In genomic region chr2:171410101-171410500, GRCh38 we compare ENCODE assay signal across 17 cellular contexts. TPM values are rescaled to one million over a fixed set of nuclear protein-coding genes. Genes with fewer than 3 reads are reported as not detected.
DNase-seq lines count a peak whose midpoint lies in the region; ATAC-seq, FAIRE-seq and TF ChIP-seq lines count a peak whose summit lies in the region.
"Had no signal": no experiment of that assay in that cellular context is flagged by ENCODE, and none has a peak within 500 bp of the region (broad histone marks: within the 10 kb centered on the region; RNA-seq: fewer than 3 reads in every experiment).

No MANE protein-coding gene starts in this region.

- peak; percentile 51 for FAIRE-seq in D721Med (lab: Jason Lieb, UNC)

- no peak for ATAC-seq in sciatic nerve

- H3K9me3 ChIP-seq in MG63 (no peaks in the 10 kb centered on the region), iPS-20b (ENCODE audit: insufficient read depth, low read depth, low read length) (no peaks in the 10 kb centered on the region)
- H3K9me3 ChIP-seq: prostate gland, upper lobe of left lung had no signal

- no TSS peak for BruUV-seq in MCF 10A (replicated peaks; lab: Mats Ljungman, UMichigan)

- POLR2A ChIA-PET in MCF 10A (lab: Yijun Ruan, JAX) = interaction anchor here (0.7 to 5.0 kb wide), 22 partner anchors 10 to 480 kb away, joined by 3 to 53 read pairs (median 5); partner anchors contain the start of genes DCAF17, GORASP2, METTL8 and TLK1

- H3K9me3 Mint-ChIP-seq in MCF 10A (ENCODE audit: unreplicated experiment) = peaks cover 4% of the 10 kb centered on the region
- H3K9me3 Mint-ChIP-seq: IgD-negative memory B cell had no signal

- TF ChIP-seq CTCF in D721Med (IDR thresholded peaks at IDR 0.05; ENCODE audit: insufficient read depth, missing control alignments) (no peak), MCF 10A (IDR thresholded peaks at IDR 0.05; ENCODE audit: unreplicated experiment) (no peak)

- H3K9ac ChIP-seq in iPS-20b (ENCODE audit: low read depth, low read length) = peak overlapping the region; percentile 38; the same call in 1 of the 2 replicates

- H3K4me3 Mint-ChIP-seq in MCF 10A (ENCODE audit: unreplicated experiment) = peak overlapping the region; percentile 81

- H3K36me3 Mint-ChIP-seq in MCF 10A (ENCODE audit: insufficient read depth, unreplicated experiment) = peaks cover 6% of the 10 kb centered on the region
- H3K36me3 Mint-ChIP-seq: IgD-negative memory B cell had no signal

- no peaks in the 10 kb centered on the region for H3K27me3 Mint-ChIP-seq in MCF 10A (ENCODE audit: insufficient read depth, unreplicated experiment)
- H3K27me3 Mint-ChIP-seq: IgD-negative memory B cell had no signal

- H3K27me3 ChIP-seq in MG63 (no peaks in the 10 kb centered on the region), iPS-20b (ENCODE audit: insufficient read depth, low read length) (no peaks in the 10 kb centered on the region)
- H3K27me3 ChIP-seq: upper lobe of left lung had no signal

- peaks cover 43% of the 10 kb centered on the region for H3K4me1 ChIP-seq in iPS-20b (ENCODE audit: insufficient read depth, low read length)
- H3K4me1 ChIP-seq: prostate gland, upper lobe of left lung had no signal

- peaks cover 38% of the 10 kb centered on the region for H3K4me1 Mint-ChIP-seq in MCF 10A (ENCODE audit: insufficient read depth, unreplicated experiment)

- H3K4me3 ChIP-seq in MG63 (no peak overlapping the region), iPS-20b (ENCODE audit: low read length) (peak overlapping the region; percentile 53; the same call in 1 of the 2 replicates)
- H3K4me3 ChIP-seq: prostate gland had no signal

- DNase-seq in D721Med (ENCODE audit: insufficient read length, low spot score) (no peak), MG63 (peak; percentile 43), MCF 10A (ENCODE audit: unreplicated experiment) (peak; percentile 71), sciatic nerve (ENCODE audit: low spot score) (no peak), NCI-H526 (lab: John Stamatoyannopoulos, UW) (no peak), islet precursor cell (no peak)
- no peak for DNase-seq in stimulated activated CD4-positive, alpha-beta T cell treated with anti-CD3 and anti-CD28 coated beads, Interleukin-4, amount 100 ng/mL, for 24 hours
- DNase-seq: activated naive CD4-positive, alpha-beta T cell; cerebellar nuclear complex; DMS153; NCI-H146; NCI-H748 treated with DMSO at 0.1 percent for 48 hours; SHP77; upper lobe of left lung had no signal

- no peaks in the 10 kb centered on the region; the same call in 1 of the 2 replicates for H3K36me3 ChIP-seq in MG63
- no peaks in the 10 kb centered on the region for H3K36me3 ChIP-seq in iPS-20b (ENCODE audit: insufficient read depth, low read depth, low read length)
- H3K36me3 ChIP-seq: prostate gland, upper lobe of left lung had no signal

- H3K27ac ChIP-seq in iPS-20b (ENCODE audit: low read length) = peak overlapping the region; percentile 49
- H3K27ac ChIP-seq: prostate gland, upper lobe of left lung had no signal

- CTCF ChIA-PET in MCF 10A (lab: Yijun Ruan, JAX) = interaction anchor here (0.5 to 2.2 kb wide), 9 partner anchors 9 to 481 kb away, joined by 3 to 7 read pairs (median 3); partner anchors contain the start of gene GORASP2

- intact Hi-C loops in MCF 10A (cut with micrococcal nuclease) (no loop called here), sciatic nerve (cut with DNase I) (loop anchor here (10.0 kb wide), 1 partner anchor 435 kb away; no protein-coding TSS in a partner anchor)

- H3K27ac Mint-ChIP-seq in MCF 10A (ENCODE audit: low read depth, unreplicated experiment) = peak overlapping the region; percentile 94

RNA-seq across cellular contexts. Expression of gene METTL8, which starts 23.7 kb away (rescaled TPM):
- 31.5 and 72.9 TPM in 2 replicates for total RNA-seq in MG63 (2014; rRNA removed; shearing (Covaris generic); ENCODE audit: low replicate concordance)
- total RNA-seq in MCF 10A (2022) = 28.4 and 55.1 TPM in 2 replicates
- 23.8 TPM for total RNA-seq in sciatic nerve

RNA-seq across cellular contexts. Expression of gene DCAF17, which starts 23.9 kb away (rescaled TPM):
- 13.8 and 29.8 TPM in 2 replicates for total RNA-seq in MG63 (2014; rRNA removed; shearing (Covaris generic); ENCODE audit: low replicate concordance)
- total RNA-seq in MCF 10A (2022) (20.8 and 21.3 TPM in 2 replicates), sciatic nerve (24.0 TPM)

Comparison
In these comparisons a context has a peak if more than half of its experiments do, and no peak if none do; other contexts are left out.
1. DNase-seq: peak in MG63 (single experiment) and MCF 10A (single experiment); none in D721Med (single experiment), sciatic nerve (single experiment), stimulated activated CD4-positive, alpha-beta T cell treated with anti-CD3 and anti-CD28 coated beads, Interleukin-4, amount 100 ng/mL, for 24 hours (single experiment), NCI-H526 (0 of 2) and islet precursor cell (single experiment).